In genomic region chr11:96306600-96306932, GRCh38 we compare ENCODE assay signal across 1 cellular context.
TF ChIP-seq lines count a peak whose summit lies in the region.

No MANE protein-coding gene starts in this region.

TF ChIP-seq in K562, 482 proteins besides CTCF, POLR2A, EP300 and RAD21 (continued from another document):
- TF ChIP-seq, protein P1, sequence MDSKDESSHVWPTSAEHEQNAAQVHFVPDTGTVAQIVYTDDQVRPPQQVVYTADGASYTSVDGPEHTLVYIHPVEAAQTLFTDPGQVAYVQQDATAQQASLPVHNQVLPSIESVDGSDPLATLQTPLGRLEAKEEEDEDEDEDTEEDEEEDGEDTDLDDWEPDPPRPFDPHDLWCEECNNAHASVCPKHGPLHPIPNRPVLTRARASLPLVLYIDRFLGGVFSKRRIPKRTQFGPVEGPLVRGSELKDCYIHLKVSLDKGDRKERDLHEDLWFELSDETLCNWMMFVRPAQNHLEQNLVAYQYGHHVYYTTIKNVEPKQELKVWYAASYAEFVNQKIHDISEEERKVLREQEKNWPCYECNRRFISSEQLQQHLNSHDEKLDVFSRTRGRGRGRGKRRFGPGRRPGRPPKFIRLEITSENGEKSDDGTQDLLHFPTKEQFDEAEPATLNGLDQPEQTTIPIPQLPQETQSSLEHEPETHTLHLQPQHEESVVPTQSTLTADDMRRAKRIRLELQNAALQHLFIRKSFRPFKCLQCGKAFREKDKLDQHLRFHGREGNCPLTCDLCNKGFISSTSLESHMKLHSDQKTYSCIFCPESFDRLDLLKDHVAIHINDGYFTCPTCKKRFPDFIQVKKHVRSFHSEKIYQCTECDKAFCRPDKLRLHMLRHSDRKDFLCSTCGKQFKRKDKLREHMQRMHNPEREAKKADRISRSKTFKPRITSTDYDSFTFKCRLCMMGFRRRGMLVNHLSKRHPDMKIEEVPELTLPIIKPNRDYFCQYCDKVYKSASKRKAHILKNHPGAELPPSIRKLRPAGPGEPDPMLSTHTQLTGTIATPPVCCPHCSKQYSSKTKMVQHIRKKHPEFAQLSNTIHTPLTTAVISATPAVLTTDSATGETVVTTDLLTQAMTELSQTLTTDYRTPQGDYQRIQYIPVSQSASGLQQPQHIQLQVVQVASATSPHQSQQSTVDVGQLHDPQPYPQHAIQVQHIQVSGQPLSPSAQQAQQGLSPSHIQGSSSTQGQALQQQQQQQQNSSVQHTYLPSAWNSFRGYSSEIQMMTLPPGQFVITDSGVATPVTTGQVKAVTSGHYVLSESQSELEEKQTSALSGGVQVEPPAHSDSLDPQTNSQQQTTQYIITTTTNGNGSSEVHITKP (IDR thresholded peaks at IDR 0.05; ENCODE audit: partially characterized antibody), result peak; percentile 77
TF ChIP-seq in K562: peak in this region for 1.
